ENCODE assay signal across 20 cellular contexts in genomic region chr1:58741689-58742553, GRCh38. TPM values are rescaled to one million over a fixed set of nuclear protein-coding genes. Genes with fewer than 3 reads are reported as not detected.
DNase-seq lines count a peak whose midpoint lies in the region; ATAC-seq and TF ChIP-seq lines count a peak whose summit lies in the region.
"Had no signal": no experiment of that assay in that cellular context is flagged by ENCODE, and none has a peak within 500 bp of the region (broad histone marks: within the 10 kb centered on the region; RNA-seq: fewer than 3 reads in every experiment).

No MANE protein-coding gene starts in this region.

- DNase-seq in natural killer cell treated with Interleukin-12 subunit alpha and Interleukin-12 subunit beta and Interleukin-15 and Interleukin-18, amount 100 ng/mL, for 72 hours (ENCODE audit: low spot score) = no peak
- no peak for DNase-seq in natural killer cell
- DNase-seq in SJCRH30 = peak; percentile 90 to 92
- peak; percentile 41 for DNase-seq in left kidney (ENCODE audit: low read depth, low spot score)
- no peak for DNase-seq in dorsolateral prefrontal cortex
- no peak for DNase-seq in dedifferentiated amniotic fluid mesenchymal stem cell (ENCODE audit: extremely low spot score)
- no peak for DNase-seq in activated T-helper 1 cell treated with anti-CD3 and anti-CD28 coated beads, Interleukin-12 subunit alpha, Interleukin-12 subunit beta, Interleukin-2, Interleukin-4 antibody, amounts not matched to agents 30 ng/mL and 10 ng/mL and 1 ng/mL, durations not matched to agents 14 hours and 24 hours and 36 hours (ENCODE audit: low spot score)
- DNase-seq in heart left ventricle = no peak
- DNase-seq: 8988T, Calu3, DMS79, GDM1, GOT3, Karpas-422, MM.1S, NCI-H1105 treated with DMSO at 0.1 percent for 48 hours, NCI-H2029, NCI-H510A treated with DMSO at 0.1 percent for 48 hours, T-cell had no signal

- H3K9me3 Mint-ChIP-seq in natural killer cell treated with Interleukin-12 subunit alpha and Interleukin-12 subunit beta and Interleukin-15 and Interleukin-18, amount 100 ng/mL, for 72 hours = no peaks in the 10 kb centered on the region
- no peaks in the 10 kb centered on the region for H3K9me3 Mint-ChIP-seq in natural killer cell
- H3K9me3 Mint-ChIP-seq in activated T-helper 1 cell treated with anti-CD3 and anti-CD28 coated beads, Interleukin-12 subunit alpha, Interleukin-12 subunit beta, Interleukin-2, Interleukin-4 antibody, amounts not matched to agents 30 ng/mL and 10 ng/mL and 1 ng/mL, durations not matched to agents 14 hours and 24 hours and 36 hours = no peaks in the 10 kb centered on the region
- H3K9me3 Mint-ChIP-seq: T-cell had no signal

- 90 to 92% (median 91%) methylated on average over 14 of the region's 14 CpGs for WGBS in heart left ventricle, 4 donors

- H3K27me3 ChIP-seq in SJCRH30 (no peaks in the 10 kb centered on the region), dorsolateral prefrontal cortex (no peaks in the 10 kb centered on the region), heart left ventricle (no peaks in the 10 kb centered on the region)

- TF ChIP-seq POLR2A in heart left ventricle (IDR thresholded peaks at IDR 0.05) = no peak

- no peaks in the 10 kb centered on the region for H3K9me3 ChIP-seq in SJCRH30 (replicated peaks)
- H3K9me3 ChIP-seq in heart left ventricle = no peaks in the 10 kb centered on the region

- H3K4me3 ChIP-seq in SJCRH30 (no peak overlapping the region), dorsolateral prefrontal cortex (no peak overlapping the region), heart left ventricle (no peak overlapping the region)

- peak overlapping the region; percentile 3 to 13 for H3K27ac Mint-ChIP-seq in natural killer cell treated with Interleukin-12 subunit alpha and Interleukin-12 subunit beta and Interleukin-15 and Interleukin-18, amount 100 ng/mL, for 72 hours
- no peak overlapping the region for H3K27ac Mint-ChIP-seq in natural killer cell
- H3K27ac Mint-ChIP-seq in activated T-helper 1 cell treated with anti-CD3 and anti-CD28 coated beads, Interleukin-12 subunit alpha, Interleukin-12 subunit beta, Interleukin-2, Interleukin-4 antibody, amounts not matched to agents 30 ng/mL and 10 ng/mL and 1 ng/mL, durations not matched to agents 14 hours and 24 hours and 36 hours = no peak overlapping the region
- H3K27ac Mint-ChIP-seq: T-cell had no signal

- H3K4me1 Mint-ChIP-seq in natural killer cell treated with Interleukin-12 subunit alpha and Interleukin-12 subunit beta and Interleukin-15 and Interleukin-18, amount 100 ng/mL, for 72 hours (ENCODE audit: low read depth in 2 of 2) = peaks cover 14 to 19% of the 10 kb centered on the region in 2 donors
- H3K4me1 Mint-ChIP-seq in natural killer cell = peaks cover 15 to 30% of the 10 kb centered on the region in 2 donors
- peaks cover 16% of the 10 kb centered on the region for H3K4me1 Mint-ChIP-seq in activated T-helper 1 cell treated with anti-CD3 and anti-CD28 coated beads, Interleukin-12 subunit alpha, Interleukin-12 subunit beta, Interleukin-2, Interleukin-4 antibody, amounts not matched to agents 30 ng/mL and 10 ng/mL and 1 ng/mL, durations not matched to agents 14 hours and 24 hours and 36 hours (ENCODE audit: low read depth)

- intact Hi-C loops in natural killer cell (cut with micrococcal nuclease) (loop anchor here (2.0 to 5.0 kb wide), 2 partner anchors 1017 to 1205 kb away; no protein-coding TSS in a partner anchor), dorsolateral prefrontal cortex (cut with DNase I) (loop anchor here (2.0 to 10.0 kb wide), 3 partner anchors 35 to 1013 kb away; no protein-coding TSS in a partner anchor), heart left ventricle (cut with DNase I) (loop anchor here in 8 of 10 donors (2.0 to 5.0 kb wide), 6 partner anchors 27 to 1017 kb away; no protein-coding TSS in a partner anchor)
- intact Hi-C loops in activated T-helper 1 cell treated with anti-CD3 and anti-CD28 coated beads, Interleukin-12 subunit alpha, Interleukin-12 subunit beta, Interleukin-2, Interleukin-4 antibody, amounts not matched to agents 30 ng/mL and 10 ng/mL and 1 ng/mL, durations not matched to agents 14 hours and 24 hours and 36 hours (cut with micrococcal nuclease) = loop anchor here (2.0 to 5.0 kb wide), 2 partner anchors 555 to 1205 kb away; partner anchors contain the start of gene FGGY

- peak overlapping the region; percentile 50 for H3K27ac ChIP-seq in SJCRH30
- no peak overlapping the region for H3K27ac ChIP-seq in dorsolateral prefrontal cortex
- no peak overlapping the region for H3K27ac ChIP-seq in heart left ventricle

- no peak for ATAC-seq in natural killer cell treated with Interleukin-12 subunit alpha and Interleukin-12 subunit beta and Interleukin-15 and Interleukin-18, amount 100 ng/mL, for 72 hours
- ATAC-seq in natural killer cell (no peak), heart left ventricle (no peak)
- ATAC-seq: HepG2, T-cell had no signal

- TF ChIP-seq CTCF in natural killer cell (IDR thresholded peaks at IDR 0.05) (no peak), dorsolateral prefrontal cortex (IDR thresholded peaks at IDR 0.05 in 54 of 56, conservative IDR thresholded peaks at IDR 0.05 in 2 of 56; ENCODE audit: low read depth in 1 of 56, partially characterized antibody in 56 of 56) (no peak), heart left ventricle (IDR thresholded peaks at IDR 0.05) (no peak)

- no peaks in the 10 kb centered on the region for H3K36me3 Mint-ChIP-seq in natural killer cell treated with Interleukin-12 subunit alpha and Interleukin-12 subunit beta and Interleukin-15 and Interleukin-18, amount 100 ng/mL, for 72 hours
- no peaks in the 10 kb centered on the region for H3K36me3 Mint-ChIP-seq in natural killer cell
- H3K36me3 Mint-ChIP-seq in activated T-helper 1 cell treated with anti-CD3 and anti-CD28 coated beads, Interleukin-12 subunit alpha, Interleukin-12 subunit beta, Interleukin-2, Interleukin-4 antibody, amounts not matched to agents 30 ng/mL and 10 ng/mL and 1 ng/mL, durations not matched to agents 14 hours and 24 hours and 36 hours (ENCODE audit: low read depth) = peaks cover 2% of the 10 kb centered on the region
- H3K36me3 Mint-ChIP-seq: T-cell had no signal

- no peak overlapping the region for H3K4me3 Mint-ChIP-seq in natural killer cell treated with Interleukin-12 subunit alpha and Interleukin-12 subunit beta and Interleukin-15 and Interleukin-18, amount 100 ng/mL, for 72 hours
- H3K4me3 Mint-ChIP-seq in natural killer cell = no peak overlapping the region
- no peak overlapping the region for H3K4me3 Mint-ChIP-seq in activated T-helper 1 cell treated with anti-CD3 and anti-CD28 coated beads, Interleukin-12 subunit alpha, Interleukin-12 subunit beta, Interleukin-2, Interleukin-4 antibody, amounts not matched to agents 30 ng/mL and 10 ng/mL and 1 ng/mL, durations not matched to agents 14 hours and 24 hours and 36 hours
- H3K4me3 Mint-ChIP-seq: T-cell had no signal

- peaks cover 0 to 11% of the 10 kb centered on the region in 2 donors for H3K27me3 Mint-ChIP-seq in natural killer cell treated with Interleukin-12 subunit alpha and Interleukin-12 subunit beta and Interleukin-15 and Interleukin-18, amount 100 ng/mL, for 72 hours
- H3K27me3 Mint-ChIP-seq in natural killer cell (ENCODE audit: low read depth in 2 of 2) = peaks cover 10 to 12% of the 10 kb centered on the region in 2 donors
- H3K27me3 Mint-ChIP-seq in activated T-helper 1 cell treated with anti-CD3 and anti-CD28 coated beads, Interleukin-12 subunit alpha, Interleukin-12 subunit beta, Interleukin-2, Interleukin-4 antibody, amounts not matched to agents 30 ng/mL and 10 ng/mL and 1 ng/mL, durations not matched to agents 14 hours and 24 hours and 36 hours (ENCODE audit: insufficient read depth) = peaks cover 7% of the 10 kb centered on the region

- H3K36me3 ChIP-seq in SJCRH30 = no peaks in the 10 kb centered on the region
- no peaks in the 10 kb centered on the region for H3K36me3 ChIP-seq in heart left ventricle

- H3K4me1 ChIP-seq in SJCRH30 (peaks cover 21% of the 10 kb centered on the region), heart left ventricle (peaks cover 0 to 21% (median 0%) of the 10 kb centered on the region in 12 donors)

RNA-seq across cellular contexts. Expression of gene JUN, which starts 41.9 kb away (rescaled TPM):
- 10 to 100 TPM; 62.2 to 90.1 TPM for total RNA-seq in natural killer cell treated with Interleukin-12 subunit alpha and Interleukin-12 subunit beta and Interleukin-15 and Interleukin-18, amount 100 ng/mL, for 72 hours
- total RNA-seq in natural killer cell (1,000 to 10,000 TPM; 1,209 to 1,942 (median 1,808) TPM), dorsolateral prefrontal cortex (100 to 1,000 TPM in 18 of 120 experiments, 10 to 100 TPM in 102; 41.3 to 211 (median 70.6) TPM), heart left ventricle (100 to 1,000 TPM in 1 of 9 donors, 10 to 100 TPM in 8; 57.1 to 128 (median 82.8) TPM)
- total RNA-seq in SJCRH30 (2014; rRNA removed; shearing (Covaris generic)) = 92.2 and 96.2 TPM in 2 replicates
- 68.5 and 71.6 TPM in 2 replicates for total RNA-seq in activated T-helper 1 cell treated with anti-CD3 and anti-CD28 coated beads, Interleukin-12 subunit alpha, Interleukin-12 subunit beta, Interleukin-2, Interleukin-4 antibody, amounts not matched to agents 30 ng/mL and 10 ng/mL and 1 ng/mL, durations not matched to agents 14 hours and 24 hours and 36 hours
- polyA plus RNA-seq in heart left ventricle = 100 to 1,000 TPM in 1 of 2 donors, 10 to 100 TPM in 1; 71.6 to 133 TPM

RNA-seq across cellular contexts. Expression of gene MYSM1, which starts 42.1 kb away (rescaled TPM):
- 10 to 100 TPM; 42.1 to 58.4 TPM for total RNA-seq in natural killer cell treated with Interleukin-12 subunit alpha and Interleukin-12 subunit beta and Interleukin-15 and Interleukin-18, amount 100 ng/mL, for 72 hours
- total RNA-seq in natural killer cell (10 to 100 TPM; 73.1 to 77.9 (median 76.0) TPM), dorsolateral prefrontal cortex (10 to 100 TPM; 37.7 to 86.1 (median 60.1) TPM), heart left ventricle (10 to 100 TPM in 7 of 9 donors, 1 to 10 TPM in 2; 6.0 to 21.6 (median 16.7) TPM)
- 30.5 and 37.3 TPM in 2 replicates for total RNA-seq in SJCRH30 (2014; rRNA removed; shearing (Covaris generic))
- total RNA-seq in activated T-helper 1 cell treated with anti-CD3 and anti-CD28 coated beads, Interleukin-12 subunit alpha, Interleukin-12 subunit beta, Interleukin-2, Interleukin-4 antibody, amounts not matched to agents 30 ng/mL and 10 ng/mL and 1 ng/mL, durations not matched to agents 14 hours and 24 hours and 36 hours = 48.3 and 48.4 TPM in 2 replicates
- polyA plus RNA-seq in heart left ventricle = 10 to 100 TPM in 1 of 2 donors, 1 to 10 TPM in 1; 6.1 to 10.5 TPM

Comparison
In these comparisons a context has a peak if more than half of its experiments do, and no peak if none do; other contexts are left out.
1. H3K27ac Mint-ChIP-seq: peak in natural killer cell treated with Interleukin-12 subunit alpha and Interleukin-12 subunit beta and Interleukin-15 and Interleukin-18, amount 100 ng/mL, for 72 hours (2 of 2); none in natural killer cell (0 of 2) and activated T-helper 1 cell treated with anti-CD3 and anti-CD28 coated beads, Interleukin-12 subunit alpha, Interleukin-12 subunit beta, Interleukin-2, Interleukin-4 antibody, amounts not matched to agents 30 ng/mL and 10 ng/mL and 1 ng/mL, durations not matched to agents 14 hours and 24 hours and 36 hours (single experiment).
2. RNA of gene JUN, which starts 41.9 kb away (total RNA-seq): 1,209 to 1,942 TPM in natural killer cell; 92.2 to 96.2 TPM in SJCRH30, 62.2 to 90.1 TPM in natural killer cell treated with Interleukin-12 subunit alpha and Interleukin-12 subunit beta and Interleukin-15 and Interleukin-18, amount 100 ng/mL, for 72 hours, 57.1 to 128 TPM in heart left ventricle, 41.3 to 211 TPM in dorsolateral prefrontal cortex and 68.5 to 71.6 TPM in activated T-helper 1 cell treated with anti-CD3 and anti-CD28 coated beads, Interleukin-12 subunit alpha, Interleukin-12 subunit beta, Interleukin-2, Interleukin-4 antibody, amounts not matched to agents 30 ng/mL and 10 ng/mL and 1 ng/mL, durations not matched to agents 14 hours and 24 hours and 36 hours; every median in the first group is over 4 times any median in the second.
3. DNase-seq: peak in SJCRH30 (2 of 2) and left kidney (single experiment); none in natural killer cell treated with Interleukin-12 subunit alpha and Interleukin-12 subunit beta and Interleukin-15 and Interleukin-18, amount 100 ng/mL, for 72 hours (single experiment), natural killer cell (single experiment), dorsolateral prefrontal cortex (0 of 10), dedifferentiated amniotic fluid mesenchymal stem cell (single experiment), activated T-helper 1 cell treated with anti-CD3 and anti-CD28 coated beads, Interleukin-12 subunit alpha, Interleukin-12 subunit beta, Interleukin-2, Interleukin-4 antibody, amounts not matched to agents 30 ng/mL and 10 ng/mL and 1 ng/mL, durations not matched to agents 14 hours and 24 hours and 36 hours (single experiment) and heart left ventricle (0 of 5).